In the genomic region with DNA sequence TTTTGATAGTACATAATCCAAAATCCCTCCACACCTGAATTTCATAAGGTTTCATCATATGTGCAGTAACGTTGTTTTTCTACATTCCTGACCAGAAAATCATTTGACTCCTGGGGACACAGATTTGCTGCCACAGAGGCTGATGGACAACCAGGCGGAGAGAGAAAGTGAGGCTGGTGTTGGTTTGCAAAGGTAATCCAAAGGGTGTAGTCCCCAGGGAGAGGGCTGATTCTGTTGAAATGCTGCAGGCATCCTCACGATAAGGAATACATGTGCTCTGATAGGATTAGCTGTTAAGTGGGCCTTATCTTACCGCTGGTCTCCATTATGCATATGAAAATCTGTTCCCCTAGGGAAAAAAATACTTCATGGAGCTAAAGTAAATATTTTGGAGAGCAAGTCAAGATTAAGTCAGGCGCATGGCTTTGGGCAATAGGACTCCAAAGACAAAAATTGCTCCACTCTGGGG, we compare ENCODE assay signal across 15 cellular contexts. TPM values are rescaled to one million over a fixed set of nuclear protein-coding genes. Genes with fewer than 3 reads are reported as not detected.
DNase-seq lines count a peak whose midpoint lies in the region; ATAC-seq and TF ChIP-seq lines count a peak whose summit lies in the region.
"Had no signal": no experiment of that assay in that cellular context is flagged by ENCODE, and none has a peak within 500 bp of the region (broad histone marks: within the 10 kb centered on the region; RNA-seq: fewer than 3 reads in every experiment).

No MANE protein-coding gene starts in this region.

- ATAC-seq in SK-N-SH treated with all-trans-retinoic acid at 6 μM for 48 hours (no peak), HG02938 (IDR thresholded peaks at IDR 0.05; ENCODE audit: unreplicated experiment) (no peak)
- ATAC-seq: Panc1 had no signal

- H3K27me3 Mint-ChIP-seq in MCF 10A (ENCODE audit: insufficient read depth, unreplicated experiment): no peaks in the 10 kb centered on the region
- H3K27me3 Mint-ChIP-seq: activated naive CD8-positive, alpha-beta T cell treated with anti-CD3 and anti-CD28 coated beads, Interleukin-2, amount 10 ng/mL, durations not matched to agents 7 days and 5 days had no signal

- H3K27me3 ChIP-seq in breast epithelium (no peaks in the 10 kb centered on the region), esophagus muscularis mucosa (no peaks in the 10 kb centered on the region)

- 94% methylated on average over 5 of the region's 5 CpGs for WGBS in esophagus muscularis mucosa

- BruUV-seq in MCF 10A (replicated peaks; lab: Mats Ljungman, UMichigan): no TSS peak

- H3K4me1 ChIP-seq in breast epithelium: no peaks in the 10 kb centered on the region
- peaks cover 0 to under 1% (median 0%) of the 10 kb centered on the region in 4 donors for H3K4me1 ChIP-seq in esophagus muscularis mucosa

- H3K27ac ChIP-seq in breast epithelium (no peak overlapping the region), esophagus muscularis mucosa (replicated peaks in 1 of 4) (no peak overlapping the region)

- DNase-seq in MCF 10A (ENCODE audit: unreplicated experiment) (no peak), breast epithelium (ENCODE audit: low spot score in 2 of 2) (no peak), esophagus muscularis mucosa (ENCODE audit: extremely low spot score) (peak; percentile 34), globus pallidus (ENCODE audit: low spot score) (no peak), GOT3 (lab: John Stamatoyannopoulos, UW) (no peak), NCI-H1417 treated with DMSO at 0.1 percent for 48 hours (lab: John Stamatoyannopoulos, UW) (no peak)
- DNase-seq: activated naive CD8-positive, alpha-beta T cell treated with anti-CD3 and anti-CD28 coated beads, Interleukin-2, amount 10 ng/mL, durations not matched to agents 7 days and 5 days; central memory CD4-positive, alpha-beta T cell; DMS79 treated with DMSO at 0.1 percent for 48 hours; mammary epithelial cell; NCI-H1105 treated with DMSO at 0.1 percent for 48 hours; NCI-H510A treated with DMSO at 0.1 percent for 48 hours had no signal

- no peaks in the 10 kb centered on the region for H3K9me3 ChIP-seq in breast epithelium
- no peaks in the 10 kb centered on the region for H3K9me3 ChIP-seq in esophagus muscularis mucosa

- H3K4me1 Mint-ChIP-seq in MCF 10A (ENCODE audit: insufficient read depth, unreplicated experiment): no peaks in the 10 kb centered on the region

- peaks cover 14% of the 10 kb centered on the region for H3K36me3 Mint-ChIP-seq in MCF 10A (ENCODE audit: insufficient read depth, unreplicated experiment)

- CTCF ChIA-PET in MCF 10A (lab: Yijun Ruan, JAX): interaction anchor here (0.6 to 1.7 kb wide), 2 partner anchors 120 to 409 kb away, joined by 4 to 5 read pairs; no protein-coding TSS in a partner anchor

- intact Hi-C loops in MCF 10A (cut with micrococcal nuclease): no loop called here
- intact Hi-C loops in breast epithelium (cut with DNase I; ENCODE audit: low total_unique reads): no loop called here
- intact Hi-C loops in esophagus muscularis mucosa (cut with DNase I): no loop called here

- no peak for TF ChIP-seq EP300 in esophagus muscularis mucosa (IDR thresholded peaks at IDR 0.05)

- POLR2A ChIA-PET in MCF 10A (lab: Yijun Ruan, JAX): interaction anchor here (0.6 to 1.1 kb wide), 5 partner anchors 8 to 443 kb away, joined by 3 read pairs; a partner anchor contains a TSS

- H3K9me3 Mint-ChIP-seq in MCF 10A (ENCODE audit: unreplicated experiment): peaks cover 7% of the 10 kb centered on the region

- peaks cover 8% of the 10 kb centered on the region for H3K36me3 ChIP-seq in breast epithelium
- peaks cover 36 to 49% (median 39%) of the 10 kb centered on the region in 4 donors for H3K36me3 ChIP-seq in esophagus muscularis mucosa

- TF ChIP-seq POLR2A in breast epithelium (IDR thresholded peaks at IDR 0.05): no peak
- no peak for TF ChIP-seq POLR2A in esophagus muscularis mucosa (IDR thresholded peaks at IDR 0.05; ENCODE audit: low read depth)

- peak overlapping the region; percentile 9 for H3K27ac Mint-ChIP-seq in MCF 10A (ENCODE audit: low read depth, unreplicated experiment)
- H3K27ac Mint-ChIP-seq: activated naive CD8-positive, alpha-beta T cell treated with anti-CD3 and anti-CD28 coated beads, Interleukin-2, amount 10 ng/mL, durations not matched to agents 7 days and 5 days had no signal

- no peak for TF ChIP-seq CTCF in MCF 10A (IDR thresholded peaks at IDR 0.05; ENCODE audit: unreplicated experiment)
- no peak for TF ChIP-seq CTCF in breast epithelium (IDR thresholded peaks at IDR 0.05)
- TF ChIP-seq CTCF in esophagus muscularis mucosa (IDR thresholded peaks at IDR 0.05): no peak

- no peak overlapping the region for H3K4me3 ChIP-seq in breast epithelium
- no peak overlapping the region for H3K4me3 ChIP-seq in esophagus muscularis mucosa

- no peak overlapping the region for H3K4me3 Mint-ChIP-seq in MCF 10A (ENCODE audit: unreplicated experiment)
- H3K4me3 Mint-ChIP-seq: activated naive CD8-positive, alpha-beta T cell treated with anti-CD3 and anti-CD28 coated beads, Interleukin-2, amount 10 ng/mL, durations not matched to agents 7 days and 5 days had no signal

TF ChIP-seq in SK-N-SH treated with all-trans-retinoic acid at 6 μM for 48 hours, 23 proteins besides CTCF, POLR2A, EP300 and RAD21:
- TF ChIP-seq ZNF565 (CRISPR knock-in tag; conservative IDR thresholded peaks at IDR 0.05; ENCODE audit: low read depth) (no peak), TCF4 (CRISPR knock-in tag; IDR thresholded peaks at IDR 0.05; ENCODE audit: borderline replicate concordance) (peak; percentile 91; the same call in 1 of the 2 replicates)
- TF ChIP-seq, protein P1, sequence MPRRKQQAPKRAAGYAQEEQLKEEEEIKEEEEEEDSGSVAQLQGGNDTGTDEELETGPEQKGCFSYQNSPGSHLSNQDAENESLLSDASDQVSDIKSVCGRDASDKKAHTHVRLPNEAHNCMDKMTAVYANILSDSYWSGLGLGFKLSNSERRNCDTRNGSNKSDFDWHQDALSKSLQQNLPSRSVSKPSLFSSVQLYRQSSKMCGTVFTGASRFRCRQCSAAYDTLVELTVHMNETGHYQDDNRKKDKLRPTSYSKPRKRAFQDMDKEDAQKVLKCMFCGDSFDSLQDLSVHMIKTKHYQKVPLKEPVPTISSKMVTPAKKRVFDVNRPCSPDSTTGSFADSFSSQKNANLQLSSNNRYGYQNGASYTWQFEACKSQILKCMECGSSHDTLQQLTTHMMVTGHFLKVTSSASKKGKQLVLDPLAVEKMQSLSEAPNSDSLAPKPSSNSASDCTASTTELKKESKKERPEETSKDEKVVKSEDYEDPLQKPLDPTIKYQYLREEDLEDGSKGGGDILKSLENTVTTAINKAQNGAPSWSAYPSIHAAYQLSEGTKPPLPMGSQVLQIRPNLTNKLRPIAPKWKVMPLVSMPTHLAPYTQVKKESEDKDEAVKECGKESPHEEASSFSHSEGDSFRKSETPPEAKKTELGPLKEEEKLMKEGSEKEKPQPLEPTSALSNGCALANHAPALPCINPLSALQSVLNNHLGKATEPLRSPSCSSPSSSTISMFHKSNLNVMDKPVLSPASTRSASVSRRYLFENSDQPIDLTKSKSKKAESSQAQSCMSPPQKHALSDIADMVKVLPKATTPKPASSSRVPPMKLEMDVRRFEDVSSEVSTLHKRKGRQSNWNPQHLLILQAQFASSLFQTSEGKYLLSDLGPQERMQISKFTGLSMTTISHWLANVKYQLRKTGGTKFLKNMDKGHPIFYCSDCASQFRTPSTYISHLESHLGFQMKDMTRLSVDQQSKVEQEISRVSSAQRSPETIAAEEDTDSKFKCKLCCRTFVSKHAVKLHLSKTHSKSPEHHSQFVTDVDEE (CRISPR knock-in tag; IDR thresholded peaks at IDR 0.05): peak; percentile 64; the same call in 1 of the 2 replicates

RNA-seq across cellular contexts. Expression of a gene that starts 8.1 kb away (rescaled TPM):
- 7.2 and 9.6 TPM in 2 replicates for total RNA-seq in MCF 10A (2022)
- 10 to 100 TPM; 21.2 to 59.7 (median 25.6) TPM for total RNA-seq in breast epithelium
- 10 to 100 TPM; 10.1 to 21.0 (median 12.1) TPM for total RNA-seq in esophagus muscularis mucosa

RNA-seq across cellular contexts. Expression of a gene that starts 39.2 kb away (rescaled TPM):
- not detected in 2 replicates for total RNA-seq in MCF 10A (2022)
- 10 to 100 TPM in 1 of 3 donors, 1 to 10 TPM in 1, under 1 TPM in 1; 0.48 to 13.1 (median 10.0) TPM for total RNA-seq in breast epithelium
- total RNA-seq in esophagus muscularis mucosa: 1 to 10 TPM in 1 of 4 donors, under 1 TPM in 1, not detected in 2; 0.63 to 3.0 TPM
- total RNA-seq: activated naive CD8-positive, alpha-beta T cell treated with anti-CD3 and anti-CD28 coated beads, Interleukin-2, amount 10 ng/mL, durations not matched to agents 7 days and 5 days; mammary epithelial cell had no signal
